In the genomic region with DNA sequence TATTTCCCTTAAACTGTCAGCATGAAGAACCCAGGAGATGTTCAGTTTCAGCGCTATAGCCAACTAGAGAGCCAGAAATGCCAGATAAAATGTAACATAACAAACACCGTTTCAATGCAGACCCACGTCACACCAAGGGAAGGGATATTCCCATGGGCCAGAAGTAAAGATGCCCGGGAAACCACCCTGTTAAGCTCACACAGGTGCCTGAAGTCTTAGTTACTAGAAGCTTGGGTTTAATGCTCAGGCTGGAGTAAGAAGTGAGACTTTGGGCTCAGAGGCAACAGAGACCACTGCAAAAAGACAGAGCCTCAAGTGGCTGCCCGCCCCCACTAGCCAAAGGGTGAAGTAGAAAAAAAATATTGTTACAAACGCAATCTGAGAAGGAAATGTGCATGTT, we compare ENCODE assay signal across 12 cellular contexts. TPM values are rescaled to one million over a fixed set of nuclear protein-coding genes. Genes with fewer than 3 reads are reported as not detected.
DNase-seq lines count a peak whose midpoint lies in the region; ATAC-seq, FAIRE-seq and TF ChIP-seq lines count a peak whose summit lies in the region.
"Had no signal": no experiment of that assay in that cellular context is flagged by ENCODE, and none has a peak within 500 bp of the region (broad histone marks: within the 10 kb centered on the region; RNA-seq: fewer than 3 reads in every experiment).

No MANE protein-coding gene starts in this region.

- H3K4me1 ChIP-seq in left ventricle myocardium inferior (peaks cover 61% of the 10 kb centered on the region), right cardiac atrium (ENCODE audit: control insufficient read depth, insufficient read depth, low read length) (peaks cover 12% of the 10 kb centered on the region), transverse colon (peaks cover 17 to 46% (median 31%) of the 10 kb centered on the region in 4 donors)

- peaks cover 46% of the 10 kb centered on the region for H3K4me1 Mint-ChIP-seq in central memory CD8-positive, alpha-beta T cell

- no peak for TF ChIP-seq EP300 in transverse colon (IDR thresholded peaks at IDR 0.05; ENCODE audit: low read depth)

- H3K4me3 Mint-ChIP-seq in central memory CD8-positive, alpha-beta T cell, result peak overlapping the region; percentile 50

- TF ChIP-seq POLR2A in transverse colon (IDR thresholded peaks at IDR 0.05), result no peak

- H3K4me3 ChIP-seq in left ventricle myocardium inferior, result no peak overlapping the region
- no peak overlapping the region for H3K4me3 ChIP-seq in right cardiac atrium (ENCODE audit: low read length)
- no peak overlapping the region for H3K4me3 ChIP-seq in transverse colon

- H3K36me3 ChIP-seq in left ventricle myocardium inferior (peaks cover 18% of the 10 kb centered on the region), transverse colon (no peaks in the 10 kb centered on the region)
- H3K36me3 ChIP-seq: BE2C had no signal

- H3K27me3 ChIP-seq in left ventricle myocardium inferior (ENCODE audit: low read depth), result no peaks in the 10 kb centered on the region
- H3K27me3 ChIP-seq in right cardiac atrium (ENCODE audit: control insufficient read depth, insufficient read depth), result no peaks in the 10 kb centered on the region
- H3K27me3 ChIP-seq in transverse colon, result no peaks in the 10 kb centered on the region
- H3K27me3 ChIP-seq: BE2C had no signal

- in situ Hi-C loops in transverse colon (cut with MboI; ENCODE audit: low pct_ligation_motif_present in 1 of 4, low pct_unique_long_range_greater_than_20kb in 1 of 4, low sequenced_read_pairs in 3 of 4), result no loop called here

- no peak for ATAC-seq in right cardiac atrium
- no peak for ATAC-seq in central memory CD8-positive, alpha-beta T cell (replicated peaks; ENCODE audit: extremely low read depth, poor library complexity, severe bottlenecking)
- ATAC-seq in HG03280 (IDR thresholded peaks at IDR 0.05; ENCODE audit: unreplicated experiment), result no peak

- no peak for FAIRE-seq in urothelium cell line (lab: Jason Lieb, UNC)
- FAIRE-seq: GM12892 had no signal

- peak overlapping the region; percentile 38 for H3K27ac ChIP-seq in left ventricle myocardium inferior (replicated peaks)
- H3K27ac ChIP-seq in right cardiac atrium (ENCODE audit: low read length), result no peak overlapping the region
- peak overlapping the region; percentile 46 to 68 (median 64) for H3K27ac ChIP-seq in transverse colon
- H3K27ac ChIP-seq in substantia nigra (ENCODE audit: low read depth, low read length, poor library complexity, severe bottlenecking), result no peak overlapping the region

- H3K27ac Mint-ChIP-seq in central memory CD8-positive, alpha-beta T cell (ENCODE audit: low read depth), result peak overlapping the region; percentile 84

- 70% methylated on average over 6 of the region's 6 CpGs for WGBS in right cardiac atrium
- 56 to 67% methylated on average over 5 to 6 of the region's 6 CpGs for WGBS in transverse colon (ENCODE audit: low coverage in 1 of 2), 2 donors

- H3K9me3 ChIP-seq in left ventricle myocardium inferior (replicated peaks) (no peaks in the 10 kb centered on the region), right cardiac atrium (ENCODE audit: control insufficient read depth, low read length) (no peaks in the 10 kb centered on the region), transverse colon (no peaks in the 10 kb centered on the region)
- H3K9me3 ChIP-seq: BE2C had no signal

- H3K9me3 Mint-ChIP-seq in central memory CD8-positive, alpha-beta T cell, result no peaks in the 10 kb centered on the region

- no peaks in the 10 kb centered on the region for H3K27me3 Mint-ChIP-seq in central memory CD8-positive, alpha-beta T cell

- intact Hi-C loops in left ventricle myocardium inferior (cut with micrococcal nuclease), result no loop called here
- intact Hi-C loops in right cardiac atrium (cut with DNase I), result no loop called here
- intact Hi-C loops in transverse colon (cut with DNase I; ENCODE audit: low total_unique reads), result no loop called here

- DNase-seq in left ventricle myocardium inferior, result no peak
- DNase-seq in right cardiac atrium, result no peak
- DNase-seq in RPMI8226, result peak; percentile 6
- no peak for DNase-seq in central memory CD8-positive, alpha-beta T cell (ENCODE audit: low spot score in 2 of 2)
- no peak for DNase-seq in transverse colon
- DNase-seq in urothelium cell line (ENCODE audit: low spot score), result no peak
- DNase-seq in substantia nigra (lab: John Stamatoyannopoulos, UW), result no peak
- DNase-seq: BE2C, left cardiac atrium, NCI-H524 had no signal

- peaks cover 18% of the 10 kb centered on the region for H3K36me3 Mint-ChIP-seq in central memory CD8-positive, alpha-beta T cell (ENCODE audit: insufficient read depth)

- TF ChIP-seq CTCF in left ventricle myocardium inferior (IDR thresholded peaks at IDR 0.05; ENCODE audit: borderline replicate concordance), result no peak
- TF ChIP-seq CTCF in transverse colon (IDR thresholded peaks at IDR 0.05), result no peak

RNA-seq across cellular contexts. Expression of a gene that starts 52.3 kb away (rescaled TPM):
- total RNA-seq in left ventricle myocardium inferior (11.3 TPM), right cardiac atrium (10 to 100 TPM; 12.1 to 18.0 (median 14.8) TPM), transverse colon (10 to 100 TPM in 3 of 4 donors, 1 to 10 TPM in 1; 9.8 to 46.8 (median 13.9) TPM)
- 5.2 TPM for polyA plus RNA-seq in right cardiac atrium

Comparison
In these comparisons a context has a peak if more than half of its experiments do, and no peak if none do; other contexts are left out.
1. H3K27ac ChIP-seq: peak in left ventricle myocardium inferior (single experiment) and transverse colon (4 of 4); none in right cardiac atrium (single experiment) and substantia nigra (single experiment).